Comparison of ENCODE assay signal across 1 cellular context in genomic region chr1:235108876-235109275, GRCh38.
TF ChIP-seq lines count a peak whose summit lies in the region.

No MANE protein-coding gene starts in this region.

TF ChIP-seq in GM12878, 131 proteins besides CTCF, POLR2A, EP300 and RAD21:
- TF ChIP-seq ELK1 (IDR thresholded peaks at IDR 0.05; ENCODE audit: low read depth, low read length) (no peak), E2F4 (IDR thresholded peaks at IDR 0.05; ENCODE audit: low read depth, low read length) (no peak), RUNX3 (IDR thresholded peaks at IDR 0.05; ENCODE audit: low read length) (no peak), SUPT20H (IDR thresholded peaks at IDR 0.05; ENCODE audit: borderline replicate concordance, control insufficient read depth, low read depth, low read length) (no peak), ZNF384 (IDR thresholded peaks at IDR 0.05; ENCODE audit: borderline replicate concordance, low read depth, low read length) (no peak), MYB (IDR thresholded peaks at IDR 0.05; ENCODE audit: borderline replicate concordance, low read depth, low read length) (no peak), SUZ12 (IDR thresholded peaks at IDR 0.05; ENCODE audit: unreplicated experiment) (no peak), NR2C1 (IDR thresholded peaks at IDR 0.05) (no peak)
